In the genomic region with DNA sequence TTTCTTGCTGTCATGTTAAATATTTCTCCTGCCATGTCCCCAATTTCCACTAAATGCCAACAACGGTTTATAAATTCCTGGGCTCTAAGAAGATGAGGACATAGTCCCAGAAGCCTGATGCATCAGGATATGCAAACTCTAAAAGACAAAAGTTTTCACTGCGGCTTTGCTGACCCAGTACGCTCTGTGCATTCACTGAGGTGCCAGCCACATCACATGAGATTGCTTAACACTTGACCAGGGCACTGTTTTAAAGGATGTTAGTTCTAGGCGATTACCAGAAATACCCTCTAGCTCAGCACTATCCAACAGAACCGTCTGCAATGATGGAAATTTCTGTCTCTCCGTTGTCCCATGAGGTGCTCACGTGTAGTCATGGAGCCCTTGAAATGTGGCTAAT, we compare ENCODE assay signal across 18 cellular contexts. TPM values are rescaled to one million over a fixed set of nuclear protein-coding genes. Genes with fewer than 3 reads are reported as not detected.
"Had no signal": no experiment of that assay in that cellular context is flagged by ENCODE, and none has a peak within 500 bp of the region (broad histone marks: within the 10 kb centered on the region; RNA-seq: fewer than 3 reads in every experiment).

No MANE protein-coding gene starts in this region.

- H3K4me3 ChIP-seq: coronary artery, gastroesophageal sphincter, psoas muscle, skin epidermis, stomach, thoracic aorta, transverse colon had no signal

- H3K27ac ChIP-seq: coronary artery, gastroesophageal sphincter, parathyroid adenoma, psoas muscle, stomach, thoracic aorta, transverse colon had no signal

- ATAC-seq: gastroesophageal sphincter; left cardiac atrium; left ventricle myocardium superior; naive thymus-derived CD4-positive, alpha-beta T cell; psoas muscle; sciatic nerve had no signal

- FAIRE-seq: kidney had no signal

- H3K27ac Mint-ChIP-seq: naive thymus-derived CD4-positive, alpha-beta T cell; nephron progenitor cell had no signal

- H3K4me3 Mint-ChIP-seq: naive thymus-derived CD4-positive, alpha-beta T cell; nephron progenitor cell had no signal

- H3K27me3 Mint-ChIP-seq: naive thymus-derived CD4-positive, alpha-beta T cell had no signal

- H3K9me3 ChIP-seq: gastroesophageal sphincter, psoas muscle, stomach, thoracic aorta, transverse colon had no signal

- H2AFZ ChIP-seq: parathyroid adenoma had no signal

- H3K4me1 ChIP-seq: gastroesophageal sphincter, parathyroid adenoma, psoas muscle had no signal

- H3K9ac ChIP-seq: parathyroid adenoma had no signal

- H3K79me2 ChIP-seq: parathyroid adenoma had no signal

- H3K27me3 ChIP-seq: gastroesophageal sphincter, stomach, transverse colon had no signal

- H3K36me3 ChIP-seq: gastroesophageal sphincter, stomach, thoracic aorta, transverse colon had no signal

- DNase-seq: effector CD4-positive, alpha-beta T cell; glutamatergic neuron; kidney; left cardiac atrium; left ventricle myocardium superior; naive thymus-derived CD4-positive, alpha-beta T cell; nephron progenitor cell; psoas muscle; stimulated activated naive CD4-positive, alpha-beta T cell; stomach; substantia nigra; transverse colon had no signal

RNA-seq across cellular contexts. Expression of a gene that starts 19.9 kb away (rescaled TPM):
- total RNA-seq: left ventricle myocardium superior, psoas muscle, thoracic aorta had no signal
